ENCODE assay signal across 36 cellular contexts in genomic region chr19:50648659-50649058, GRCh38. TPM values are rescaled to one million over a fixed set of nuclear protein-coding genes. Genes with fewer than 3 reads are reported as not detected.
"Had no signal": no experiment of that assay in that cellular context is flagged by ENCODE, and none has a peak within 500 bp of the region (broad histone marks: within the 10 kb centered on the region; RNA-seq: fewer than 3 reads in every experiment).

No MANE protein-coding gene starts in this region.

- H3K36me3 Mint-ChIP-seq: activated CD4-positive, alpha-beta memory T cell treated with anti-CD3 and anti-CD28 coated beads for 36 hours; activated CD8-positive, alpha-beta memory T cell treated with anti-CD3 and anti-CD28 coated beads, Interleukin-2, amount 10 ng/mL, durations not matched to agents 7 days and 5 days; activated naive CD4-positive, alpha-beta T cell treated with anti-CD3 and anti-CD28 coated beads, Interleukin-2, amount 50 U/mL, for 24 hours; activated naive CD8-positive, alpha-beta T cell treated with anti-CD3 and anti-CD28 coated beads for 36 hours had no signal

- H3K27me3 ChIP-seq: body of pancreas had no signal

- FAIRE-seq: colon, endometrium, endothelial cell of umbilical vein had no signal

- H3K27me3 Mint-ChIP-seq: activated CD8-positive, alpha-beta memory T cell treated with anti-CD3 and anti-CD28 coated beads, Interleukin-2, amount 10 ng/mL, durations not matched to agents 7 days and 5 days had no signal

- H3K4me1 Mint-ChIP-seq: activated CD4-positive, alpha-beta T cell treated with anti-CD3 and anti-CD28 coated beads for 36 hours; activated CD8-positive, alpha-beta memory T cell treated with anti-CD3 and anti-CD28 coated beads, Interleukin-2, amount 10 ng/mL, durations not matched to agents 7 days and 5 days; activated naive CD4-positive, alpha-beta T cell treated with anti-CD3 and anti-CD28 coated beads, Interleukin-2, amount 50 U/mL, for 24 hours; activated naive CD8-positive, alpha-beta T cell treated with anti-CD3 and anti-CD28 coated beads for 36 hours; activated naive CD8-positive, alpha-beta T cell treated with anti-CD3 and anti-CD28 coated beads, Interleukin-2, amount 50 U/mL, for 24 hours had no signal

- H3K4me1 ChIP-seq: adrenal gland, body of pancreas, esophagus squamous epithelium, gastroesophageal sphincter, heart right ventricle had no signal

- H3K27ac ChIP-seq: adrenal gland, body of pancreas, epithelial cell of prostate, esophagus squamous epithelium, gastroesophageal sphincter, heart right ventricle had no signal

- H3K27ac Mint-ChIP-seq: activated CD4-positive, alpha-beta memory T cell treated with anti-CD3 and anti-CD28 coated beads for 36 hours; activated CD4-positive, alpha-beta T cell treated with anti-CD3 and anti-CD28 coated beads for 36 hours; activated CD4-positive, alpha-beta T cell treated with anti-CD3 and anti-CD28 coated beads, Interleukin-2, amount 10 ng/mL, durations not matched to agents 24 days and 14 days; activated CD8-positive, alpha-beta memory T cell treated with anti-CD3 and anti-CD28 coated beads, Interleukin-2, amount 10 ng/mL, durations not matched to agents 7 days and 5 days; activated CD8-positive, alpha-beta T cell treated with anti-CD3 and anti-CD28 coated beads, Interleukin-2, amount 10 ng/mL, durations not matched to agents 7 days and 5 days; activated naive CD4-positive, alpha-beta T cell treated with anti-CD3 and anti-CD28 coated beads for 36 hours; activated naive CD4-positive, alpha-beta T cell treated with anti-CD3 and anti-CD28 coated beads, Interleukin-2, amount 50 U/mL, for 24 hours; activated naive CD8-positive, alpha-beta T cell treated with anti-CD3 and anti-CD28 coated beads for 36 hours; activated naive CD8-positive, alpha-beta T cell treated with anti-CD3 and anti-CD28 coated beads, Interleukin-2, amount 50 U/mL, for 24 hours; activated T-helper 1 cell treated with anti-CD3 and anti-CD28 coated beads, Interleukin-12 subunit alpha, Interleukin-12 subunit beta, Interleukin-2, Interleukin-4 antibody, amounts not matched to agents 30 ng/mL and 10 ng/mL and 1 ng/mL, durations not matched to agents 14 hours and 24 hours and 36 hours; activated T-helper 2 cell treated with anti-CD3 and anti-CD28 coated beads, Interferon-gamma antibody, Interleukin-2, Interleukin-4, amounts not matched to agents 10 μg/mL and 5 μg/mL and 100 μg/mL, durations not matched to agents 14 hours and 24 hours and 36 hours; effector memory CD8-positive, alpha-beta T cell had no signal

- H3K9me3 Mint-ChIP-seq: activated CD4-positive, alpha-beta memory T cell treated with anti-CD3 and anti-CD28 coated beads for 36 hours; activated CD4-positive, alpha-beta T cell treated with anti-CD3 and anti-CD28 coated beads, Interleukin-2, amount 10 ng/mL, durations not matched to agents 24 days and 14 days; activated naive CD4-positive, alpha-beta T cell treated with anti-CD3 and anti-CD28 coated beads for 36 hours; activated naive CD4-positive, alpha-beta T cell treated with anti-CD3 and anti-CD28 coated beads, Interleukin-2, amount 50 U/mL, for 24 hours; activated naive CD8-positive, alpha-beta T cell treated with anti-CD3 and anti-CD28 coated beads for 36 hours; activated naive CD8-positive, alpha-beta T cell treated with anti-CD3 and anti-CD28 coated beads, Interleukin-2, amount 50 U/mL, for 24 hours; activated T-helper 1 cell treated with anti-CD3 and anti-CD28 coated beads, Interleukin-12 subunit alpha, Interleukin-12 subunit beta, Interleukin-2, Interleukin-4 antibody, amounts not matched to agents 30 ng/mL and 10 ng/mL and 1 ng/mL, durations not matched to agents 14 hours and 24 hours and 36 hours; activated T-helper 2 cell treated with anti-CD3 and anti-CD28 coated beads, Interferon-gamma antibody, Interleukin-2, Interleukin-4, amounts not matched to agents 10 μg/mL and 5 μg/mL and 100 μg/mL, durations not matched to agents 14 hours and 24 hours and 36 hours had no signal

- H3K9me3 ChIP-seq: adrenal gland, body of pancreas, esophagus squamous epithelium, gastroesophageal sphincter, heart right ventricle had no signal

- ATAC-seq: activated CD4-positive, alpha-beta T cell treated with anti-CD3 and anti-CD28 coated beads for 36 hours; activated CD8-positive, alpha-beta memory T cell treated with anti-CD3 and anti-CD28 coated beads, Interleukin-2, amount 10 ng/mL, durations not matched to agents 7 days and 5 days; activated CD8-positive, alpha-beta T cell treated with anti-CD3 and anti-CD28 coated beads, Interleukin-2, amount 10 ng/mL, durations not matched to agents 7 days and 5 days; activated naive CD8-positive, alpha-beta T cell treated with anti-CD3 and anti-CD28 coated beads, Interleukin-2, amount 50 U/mL, for 24 hours; body of pancreas; effector memory CD8-positive, alpha-beta T cell; gastroesophageal sphincter; heart right ventricle had no signal

- H3K4me3 ChIP-seq: adrenal gland, body of pancreas, esophagus squamous epithelium, gastroesophageal sphincter, heart right ventricle had no signal

- DNase-seq: activated CD4-positive, alpha-beta memory T cell treated with anti-CD3 and anti-CD28 coated beads for 36 hours; activated CD4-positive, alpha-beta T cell treated with anti-CD3 and anti-CD28 coated beads for 36 hours; activated CD4-positive, alpha-beta T cell treated with anti-CD3 and anti-CD28 coated beads, Interleukin-2, amount 10 ng/mL, durations not matched to agents 24 days and 14 days; activated CD4-positive, CD25-positive, alpha-beta regulatory T cell; activated CD4-positive, CD25-positive, alpha-beta regulatory T cell treated with anti-CD3 and anti-CD28 coated beads, Interleukin-2, amount 50 U/mL, for 72 hours; activated CD8-positive, alpha-beta memory T cell treated with anti-CD3 and anti-CD28 coated beads, Interleukin-2, amount 10 ng/mL, durations not matched to agents 7 days and 5 days; activated CD8-positive, alpha-beta memory T cell treated with anti-CD3 and anti-CD28 coated beads, Interleukin-2, amount 50 U/mL, for 4 hours; activated CD8-positive, alpha-beta T cell treated with anti-CD3 and anti-CD28 coated beads, Interleukin-2, amount 10 ng/mL, durations not matched to agents 7 days and 5 days; activated effector memory CD4-positive, alpha-beta T cell treated with anti-CD3 and anti-CD28 coated beads, Interleukin-2, amount 50 U/mL, for 16 hours; activated naive CD4-positive, alpha-beta T cell treated with anti-CD3 and anti-CD28 coated beads for 36 hours; activated naive CD8-positive, alpha-beta T cell treated with anti-CD3 and anti-CD28 coated beads for 36 hours; activated naive CD8-positive, alpha-beta T cell treated with anti-CD3 and anti-CD28 coated beads, Interleukin-2, amount 50 U/mL, for 24 hours; activated T-cell treated with anti-CD3 and anti-CD28 coated beads, Interleukin-2, amount 50 U/mL, for 1 hour; activated T-cell treated with anti-CD3 and anti-CD28 coated beads, Interleukin-2, amount 50 U/mL, for 48 hours; adrenal gland; amygdala; aorta; body of pancreas; cortex of kidney; dermis blood vessel endothelial cell; effector CD4-positive, alpha-beta T cell; effector memory CD8-positive, alpha-beta T cell; esophagus squamous epithelium; foreskin melanocyte; heart right ventricle; T-helper 2 cell had no signal

- H3K36me3 ChIP-seq: adrenal gland, esophagus squamous epithelium, gastroesophageal sphincter, heart right ventricle had no signal

- H3K4me3 Mint-ChIP-seq: activated CD4-positive, alpha-beta memory T cell treated with anti-CD3 and anti-CD28 coated beads for 36 hours; activated CD4-positive, alpha-beta T cell treated with anti-CD3 and anti-CD28 coated beads for 36 hours; activated CD4-positive, alpha-beta T cell treated with anti-CD3 and anti-CD28 coated beads, Interleukin-2, amount 10 ng/mL, durations not matched to agents 24 days and 14 days; activated CD8-positive, alpha-beta memory T cell treated with anti-CD3 and anti-CD28 coated beads, Interleukin-2, amount 10 ng/mL, durations not matched to agents 7 days and 5 days; activated CD8-positive, alpha-beta T cell treated with anti-CD3 and anti-CD28 coated beads, Interleukin-2, amount 10 ng/mL, durations not matched to agents 7 days and 5 days; activated naive CD4-positive, alpha-beta T cell treated with anti-CD3 and anti-CD28 coated beads for 36 hours; activated naive CD4-positive, alpha-beta T cell treated with anti-CD3 and anti-CD28 coated beads, Interleukin-2, amount 50 U/mL, for 24 hours; activated naive CD8-positive, alpha-beta T cell treated with anti-CD3 and anti-CD28 coated beads for 36 hours; activated naive CD8-positive, alpha-beta T cell treated with anti-CD3 and anti-CD28 coated beads, Interleukin-2, amount 50 U/mL, for 24 hours; activated T-helper 1 cell treated with anti-CD3 and anti-CD28 coated beads, Interleukin-12 subunit alpha, Interleukin-12 subunit beta, Interleukin-2, Interleukin-4 antibody, amounts not matched to agents 30 ng/mL and 10 ng/mL and 1 ng/mL, durations not matched to agents 14 hours and 24 hours and 36 hours; effector memory CD8-positive, alpha-beta T cell had no signal

RNA-seq across cellular contexts. Expression of gene C19orf81, which starts 0.6 kb away (rescaled TPM):
- total RNA-seq: activated CD8-positive, alpha-beta T cell treated with anti-CD3 and anti-CD28 coated beads, Interleukin-2, amount 10 ng/mL, durations not matched to agents 7 days and 5 days; activated T-helper 1 cell treated with anti-CD3 and anti-CD28 coated beads, Interleukin-12 subunit alpha, Interleukin-12 subunit beta, Interleukin-2, Interleukin-4 antibody, amounts not matched to agents 30 ng/mL and 10 ng/mL and 1 ng/mL, durations not matched to agents 14 hours and 24 hours and 36 hours; activated T-helper 2 cell treated with anti-CD3 and anti-CD28 coated beads, Interferon-gamma antibody, Interleukin-2, Interleukin-4, amounts not matched to agents 10 μg/mL and 5 μg/mL and 100 μg/mL, durations not matched to agents 14 hours and 24 hours and 36 hours; aorta; body of pancreas; dermis blood vessel endothelial cell; esophagus squamous epithelium; fibroblast of lung; fibroblast of villous mesenchyme; gastroesophageal sphincter had no signal
- polyA plus RNA-seq: aorta, fibroblast of lung had no signal

RNA-seq across cellular contexts. Expression of gene SYT3, which starts 9.0 kb away (rescaled TPM):
- total RNA-seq: activated CD4-positive, alpha-beta memory T cell treated with anti-CD3 and anti-CD28 coated beads for 36 hours; activated CD4-positive, alpha-beta T cell treated with anti-CD3 and anti-CD28 coated beads, Interleukin-2, amount 10 ng/mL, durations not matched to agents 24 days and 14 days; activated CD8-positive, alpha-beta memory T cell treated with anti-CD3 and anti-CD28 coated beads, Interleukin-2, amount 10 ng/mL, durations not matched to agents 7 days and 5 days; activated CD8-positive, alpha-beta T cell treated with anti-CD3 and anti-CD28 coated beads, Interleukin-2, amount 10 ng/mL, durations not matched to agents 7 days and 5 days; activated naive CD4-positive, alpha-beta T cell treated with anti-CD3 and anti-CD28 coated beads for 36 hours; activated T-helper 1 cell treated with anti-CD3 and anti-CD28 coated beads, Interleukin-12 subunit alpha, Interleukin-12 subunit beta, Interleukin-2, Interleukin-4 antibody, amounts not matched to agents 30 ng/mL and 10 ng/mL and 1 ng/mL, durations not matched to agents 14 hours and 24 hours and 36 hours; activated T-helper 2 cell treated with anti-CD3 and anti-CD28 coated beads, Interferon-gamma antibody, Interleukin-2, Interleukin-4, amounts not matched to agents 10 μg/mL and 5 μg/mL and 100 μg/mL, durations not matched to agents 14 hours and 24 hours and 36 hours; fibroblast of lung; fibroblast of villous mesenchyme had no signal
- polyA plus RNA-seq: aorta, fibroblast of lung had no signal
